Comparison of ENCODE assay signal across 2 cellular contexts in the genomic region with DNA sequence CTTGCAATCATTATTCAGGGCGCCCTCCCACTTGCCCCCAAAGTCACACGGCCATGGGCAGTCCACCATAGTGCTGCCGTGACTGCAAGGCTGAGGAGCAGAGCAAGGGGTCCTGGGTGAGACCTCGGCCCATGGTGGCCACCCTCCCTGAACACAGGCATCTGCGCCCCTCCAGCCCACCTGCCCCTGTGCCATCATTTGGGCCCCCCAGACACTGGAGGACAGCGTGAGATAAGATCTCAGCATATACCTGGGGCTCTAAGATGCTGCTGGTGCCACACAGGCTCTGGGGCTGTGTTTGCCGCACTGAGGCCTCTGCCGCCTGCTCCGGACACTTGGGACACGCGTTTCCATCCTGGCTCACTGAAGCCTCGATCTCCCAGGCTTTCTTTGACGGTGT.
TF ChIP-seq lines count a peak whose summit lies in the region.

No MANE protein-coding gene starts in this region.

TF ChIP-seq in K562, 482 proteins besides CTCF, POLR2A, EP300 and RAD21:
- TF ChIP-seq, protein P1, sequence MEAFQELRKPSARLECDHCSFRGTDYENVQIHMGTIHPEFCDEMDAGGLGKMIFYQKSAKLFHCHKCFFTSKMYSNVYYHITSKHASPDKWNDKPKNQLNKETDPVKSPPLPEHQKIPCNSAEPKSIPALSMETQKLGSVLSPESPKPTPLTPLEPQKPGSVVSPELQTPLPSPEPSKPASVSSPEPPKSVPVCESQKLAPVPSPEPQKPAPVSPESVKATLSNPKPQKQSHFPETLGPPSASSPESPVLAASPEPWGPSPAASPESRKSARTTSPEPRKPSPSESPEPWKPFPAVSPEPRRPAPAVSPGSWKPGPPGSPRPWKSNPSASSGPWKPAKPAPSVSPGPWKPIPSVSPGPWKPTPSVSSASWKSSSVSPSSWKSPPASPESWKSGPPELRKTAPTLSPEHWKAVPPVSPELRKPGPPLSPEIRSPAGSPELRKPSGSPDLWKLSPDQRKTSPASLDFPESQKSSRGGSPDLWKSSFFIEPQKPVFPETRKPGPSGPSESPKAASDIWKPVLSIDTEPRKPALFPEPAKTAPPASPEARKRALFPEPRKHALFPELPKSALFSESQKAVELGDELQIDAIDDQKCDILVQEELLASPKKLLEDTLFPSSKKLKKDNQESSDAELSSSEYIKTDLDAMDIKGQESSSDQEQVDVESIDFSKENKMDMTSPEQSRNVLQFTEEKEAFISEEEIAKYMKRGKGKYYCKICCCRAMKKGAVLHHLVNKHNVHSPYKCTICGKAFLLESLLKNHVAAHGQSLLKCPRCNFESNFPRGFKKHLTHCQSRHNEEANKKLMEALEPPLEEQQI (IDR thresholded peaks at IDR 0.05), result no peak
- TF ChIP-seq RBFOX2 (IDR thresholded peaks at IDR 0.05; ENCODE audit: low read depth, low read length) (peak; percentile 32; the same call in 1 of the 2 replicates), POLR2G (IDR thresholded peaks at IDR 0.05; ENCODE audit: low read depth, low read length) (peak; percentile 31), CREM (IDR thresholded peaks at IDR 0.05; ENCODE audit: low read depth) (no peak), ZNF316 (IDR thresholded peaks at IDR 0.05) (no peak), ZNF217 (CRISPR knock-in tag; IDR thresholded peaks at IDR 0.05) (no peak)
- TF ChIP-seq, protein P2, sequence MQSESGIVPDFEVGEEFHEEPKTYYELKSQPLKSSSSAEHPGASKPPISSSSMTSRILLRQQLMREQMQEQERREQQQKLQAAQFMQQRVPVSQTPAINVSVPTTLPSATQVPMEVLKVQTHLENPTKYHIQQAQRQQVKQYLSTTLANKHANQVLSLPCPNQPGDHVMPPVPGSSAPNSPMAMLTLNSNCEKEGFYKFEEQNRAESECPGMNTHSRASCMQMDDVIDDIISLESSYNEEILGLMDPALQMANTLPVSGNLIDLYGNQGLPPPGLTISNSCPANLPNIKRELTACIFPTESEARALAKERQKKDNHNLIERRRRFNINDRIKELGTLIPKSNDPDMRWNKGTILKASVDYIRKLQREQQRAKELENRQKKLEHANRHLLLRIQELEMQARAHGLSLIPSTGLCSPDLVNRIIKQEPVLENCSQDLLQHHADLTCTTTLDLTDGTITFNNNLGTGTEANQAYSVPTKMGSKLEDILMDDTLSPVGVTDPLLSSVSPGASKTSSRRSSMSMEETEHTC (IDR thresholded peaks at IDR 0.05), result no peak

TF ChIP-seq in GM23338, 12 proteins besides CTCF, POLR2A, EP300 and RAD21:
- TF ChIP-seq, protein P3, sequence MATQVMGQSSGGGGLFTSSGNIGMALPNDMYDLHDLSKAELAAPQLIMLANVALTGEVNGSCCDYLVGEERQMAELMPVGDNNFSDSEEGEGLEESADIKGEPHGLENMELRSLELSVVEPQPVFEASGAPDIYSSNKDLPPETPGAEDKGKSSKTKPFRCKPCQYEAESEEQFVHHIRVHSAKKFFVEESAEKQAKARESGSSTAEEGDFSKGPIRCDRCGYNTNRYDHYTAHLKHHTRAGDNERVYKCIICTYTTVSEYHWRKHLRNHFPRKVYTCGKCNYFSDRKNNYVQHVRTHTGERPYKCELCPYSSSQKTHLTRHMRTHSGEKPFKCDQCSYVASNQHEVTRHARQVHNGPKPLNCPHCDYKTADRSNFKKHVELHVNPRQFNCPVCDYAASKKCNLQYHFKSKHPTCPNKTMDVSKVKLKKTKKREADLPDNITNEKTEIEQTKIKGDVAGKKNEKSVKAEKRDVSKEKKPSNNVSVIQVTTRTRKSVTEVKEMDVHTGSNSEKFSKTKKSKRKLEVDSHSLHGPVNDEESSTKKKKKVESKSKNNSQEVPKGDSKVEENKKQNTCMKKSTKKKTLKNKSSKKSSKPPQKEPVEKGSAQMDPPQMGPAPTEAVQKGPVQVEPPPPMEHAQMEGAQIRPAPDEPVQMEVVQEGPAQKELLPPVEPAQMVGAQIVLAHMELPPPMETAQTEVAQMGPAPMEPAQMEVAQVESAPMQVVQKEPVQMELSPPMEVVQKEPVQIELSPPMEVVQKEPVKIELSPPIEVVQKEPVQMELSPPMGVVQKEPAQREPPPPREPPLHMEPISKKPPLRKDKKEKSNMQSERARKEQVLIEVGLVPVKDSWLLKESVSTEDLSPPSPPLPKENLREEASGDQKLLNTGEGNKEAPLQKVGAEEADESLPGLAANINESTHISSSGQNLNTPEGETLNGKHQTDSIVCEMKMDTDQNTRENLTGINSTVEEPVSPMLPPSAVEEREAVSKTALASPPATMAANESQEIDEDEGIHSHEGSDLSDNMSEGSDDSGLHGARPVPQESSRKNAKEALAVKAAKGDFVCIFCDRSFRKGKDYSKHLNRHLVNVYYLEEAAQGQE (IDR thresholded peaks at IDR 0.05; ENCODE audit: unreplicated experiment), result no peak
- no peak for TF ChIP-seq NANOG (IDR thresholded peaks at IDR 0.05; ENCODE audit: borderline replicate concordance)
- TF ChIP-seq, protein P4, sequence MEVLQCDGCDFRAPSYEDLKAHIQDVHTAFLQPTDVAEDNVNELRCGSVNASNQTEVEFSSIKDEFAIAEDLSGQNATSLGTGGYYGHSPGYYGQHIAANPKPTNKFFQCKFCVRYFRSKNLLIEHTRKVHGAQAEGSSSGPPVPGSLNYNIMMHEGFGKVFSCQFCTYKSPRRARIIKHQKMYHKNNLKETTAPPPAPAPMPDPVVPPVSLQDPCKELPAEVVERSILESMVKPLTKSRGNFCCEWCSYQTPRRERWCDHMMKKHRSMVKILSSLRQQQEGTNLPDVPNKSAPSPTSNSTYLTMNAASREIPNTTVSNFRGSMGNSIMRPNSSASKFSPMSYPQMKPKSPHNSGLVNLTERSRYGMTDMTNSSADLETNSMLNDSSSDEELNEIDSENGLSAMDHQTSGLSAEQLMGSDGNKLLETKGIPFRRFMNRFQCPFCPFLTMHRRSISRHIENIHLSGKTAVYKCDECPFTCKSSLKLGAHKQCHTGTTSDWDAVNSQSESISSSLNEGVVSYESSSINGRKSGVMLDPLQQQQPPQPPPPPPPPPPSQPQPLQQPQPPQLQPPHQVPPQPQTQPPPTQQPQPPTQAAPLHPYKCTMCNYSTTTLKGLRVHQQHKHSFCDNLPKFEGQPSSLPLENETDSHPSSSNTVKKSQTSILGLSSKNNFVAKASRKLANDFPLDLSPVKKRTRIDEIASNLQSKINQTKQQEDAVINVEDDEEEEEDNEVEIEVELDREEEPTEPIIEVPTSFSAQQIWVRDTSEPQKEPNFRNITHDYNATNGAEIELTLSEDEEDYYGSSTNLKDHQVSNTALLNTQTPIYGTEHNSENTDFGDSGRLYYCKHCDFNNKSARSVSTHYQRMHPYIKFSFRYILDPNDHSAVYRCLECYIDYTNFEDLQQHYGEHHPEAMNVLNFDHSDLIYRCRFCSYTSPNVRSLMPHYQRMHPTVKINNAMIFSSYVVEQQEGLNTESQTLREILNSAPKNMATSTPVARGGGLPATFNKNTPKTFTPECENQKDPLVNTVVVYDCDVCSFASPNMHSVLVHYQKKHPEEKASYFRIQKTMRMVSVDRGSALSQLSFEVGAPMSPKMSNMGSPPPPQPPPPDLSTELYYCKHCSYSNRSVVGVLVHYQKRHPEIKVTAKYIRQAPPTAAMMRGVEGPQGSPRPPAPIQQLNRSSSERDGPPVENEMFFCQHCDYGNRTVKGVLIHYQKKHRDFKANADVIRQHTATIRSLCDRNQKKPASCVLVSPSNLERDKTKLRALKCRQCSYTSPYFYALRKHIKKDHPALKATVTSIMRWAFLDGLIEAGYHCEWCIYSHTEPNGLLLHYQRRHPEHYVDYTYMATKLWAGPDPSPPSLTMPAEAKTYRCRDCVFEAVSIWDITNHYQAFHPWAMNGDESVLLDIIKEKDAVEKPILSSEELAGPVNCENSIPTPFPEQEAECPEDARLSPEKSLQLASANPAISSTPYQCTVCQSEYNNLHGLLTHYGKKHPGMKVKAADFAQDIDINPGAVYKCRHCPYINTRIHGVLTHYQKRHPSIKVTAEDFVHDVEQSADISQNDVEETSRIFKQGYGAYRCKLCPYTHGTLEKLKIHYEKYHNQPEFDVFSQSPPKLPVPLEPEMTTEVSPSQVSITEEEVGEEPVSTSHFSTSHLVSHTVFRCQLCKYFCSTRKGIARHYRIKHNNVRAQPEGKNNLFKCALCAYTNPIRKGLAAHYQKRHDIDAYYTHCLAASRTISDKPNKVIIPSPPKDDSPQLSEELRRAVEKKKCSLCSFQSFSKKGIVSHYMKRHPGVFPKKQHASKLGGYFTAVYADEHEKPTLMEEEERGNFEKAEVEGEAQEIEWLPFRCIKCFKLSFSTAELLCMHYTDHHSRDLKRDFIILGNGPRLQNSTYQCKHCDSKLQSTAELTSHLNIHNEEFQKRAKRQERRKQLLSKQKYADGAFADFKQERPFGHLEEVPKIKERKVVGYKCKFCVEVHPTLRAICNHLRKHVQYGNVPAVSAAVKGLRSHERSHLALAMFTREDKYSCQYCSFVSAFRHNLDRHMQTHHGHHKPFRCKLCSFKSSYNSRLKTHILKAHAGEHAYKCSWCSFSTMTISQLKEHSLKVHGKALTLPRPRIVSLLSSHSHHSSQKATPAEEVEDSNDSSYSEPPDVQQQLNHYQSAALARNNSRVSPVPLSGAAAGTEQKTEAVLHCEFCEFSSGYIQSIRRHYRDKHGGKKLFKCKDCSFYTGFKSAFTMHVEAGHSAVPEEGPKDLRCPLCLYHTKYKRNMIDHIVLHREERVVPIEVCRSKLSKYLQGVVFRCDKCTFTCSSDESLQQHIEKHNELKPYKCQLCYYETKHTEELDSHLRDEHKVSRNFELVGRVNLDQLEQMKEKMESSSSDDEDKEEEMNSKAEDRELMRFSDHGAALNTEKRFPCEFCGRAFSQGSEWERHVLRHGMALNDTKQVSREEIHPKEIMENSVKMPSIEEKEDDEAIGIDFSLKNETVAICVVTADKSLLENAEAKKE (CRISPR knock-in tag; IDR thresholded peaks at IDR 0.05), result no peak
- TF ChIP-seq EZH2phosphoT487 (IDR thresholded peaks at IDR 0.05; ENCODE audit: unreplicated experiment), result no peak
- TF ChIP-seq, protein P5, sequence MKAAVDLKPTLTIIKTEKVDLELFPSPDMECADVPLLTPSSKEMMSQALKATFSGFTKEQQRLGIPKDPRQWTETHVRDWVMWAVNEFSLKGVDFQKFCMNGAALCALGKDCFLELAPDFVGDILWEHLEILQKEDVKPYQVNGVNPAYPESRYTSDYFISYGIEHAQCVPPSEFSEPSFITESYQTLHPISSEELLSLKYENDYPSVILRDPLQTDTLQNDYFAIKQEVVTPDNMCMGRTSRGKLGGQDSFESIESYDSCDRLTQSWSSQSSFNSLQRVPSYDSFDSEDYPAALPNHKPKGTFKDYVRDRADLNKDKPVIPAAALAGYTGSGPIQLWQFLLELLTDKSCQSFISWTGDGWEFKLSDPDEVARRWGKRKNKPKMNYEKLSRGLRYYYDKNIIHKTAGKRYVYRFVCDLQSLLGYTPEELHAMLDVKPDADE (IDR thresholded peaks at IDR 0.05), result no peak
- no peak for TF ChIP-seq ZNF114 (CRISPR knock-in tag; IDR thresholded peaks at IDR 0.05)
